11 cellular contexts compared by ENCODE assay signal in the genomic region with DNA sequence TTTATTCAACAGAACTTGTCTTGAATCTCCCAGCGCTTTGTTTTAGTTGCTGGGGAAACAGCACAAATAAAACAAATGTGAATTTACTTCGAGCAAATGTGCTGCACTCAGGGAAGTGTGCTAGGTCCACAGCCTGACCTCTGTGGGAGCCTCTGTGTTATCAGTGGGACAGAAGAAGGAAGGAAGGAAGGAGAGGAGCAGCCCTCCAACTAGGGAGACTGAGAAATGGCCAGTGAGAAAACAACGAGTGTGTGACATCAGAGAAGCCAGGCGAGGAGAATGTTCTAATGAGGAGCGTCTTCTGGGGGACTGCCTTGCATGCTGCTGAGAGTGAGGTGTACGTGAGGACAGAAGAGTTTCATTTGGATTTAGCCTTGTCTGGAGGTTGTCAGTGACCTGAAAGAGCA. TPM values are rescaled to one million over a fixed set of nuclear protein-coding genes. Genes with fewer than 3 reads are reported as not detected.
DNase-seq lines count a peak whose midpoint lies in the region; ATAC-seq and TF ChIP-seq lines count a peak whose summit lies in the region.
"Had no signal": no experiment of that assay in that cellular context is flagged by ENCODE, and none has a peak within 500 bp of the region (broad histone marks: within the 10 kb centered on the region; RNA-seq: fewer than 3 reads in every experiment).

No MANE protein-coding gene starts in this region.

- peak overlapping the region; percentile 2 for H3K27ac Mint-ChIP-seq in dendritic cell treated with granulocyte-macrophage colony-stimulating factor and Interleukin-4, amounts not matched to agents 40 ng/mL and 50 ng/mL, for 4 days

- no peak overlapping the region for H3K9ac ChIP-seq in mesendoderm (ENCODE audit: low read length)

- no peaks in the 10 kb centered on the region for H3K9me3 ChIP-seq in HEK293 (ENCODE audit: control insufficient read depth, insufficient read depth, low read depth, low read length)
- H3K9me3 ChIP-seq: ascending aorta had no signal

- H3K36me3 ChIP-seq in HEK293 (ENCODE audit: control insufficient read depth in 2 of 2, insufficient read depth in 1 of 2, low read length in 2 of 2) (no peaks in the 10 kb centered on the region), mesendoderm (ENCODE audit: control insufficient read depth, insufficient read depth, low read length) (no peaks in the 10 kb centered on the region)
- H3K36me3 ChIP-seq: ascending aorta had no signal

- no peak overlapping the region for H3K23ac ChIP-seq in mesendoderm (ENCODE audit: low read length)

- H3K79me2 ChIP-seq in mesendoderm (ENCODE audit: control insufficient read depth, insufficient read depth, low read length), result peaks cover 85% of the 10 kb centered on the region

- no peak for TF ChIP-seq CTCF in HEK293 (tag by site-specific recombination; IDR thresholded peaks at IDR 0.05)

- no peak overlapping the region for H3K4me2 ChIP-seq in mesendoderm (ENCODE audit: low read length)

- H2AK5ac ChIP-seq in mesendoderm (ENCODE audit: low read length), result no peak overlapping the region

- CTCF ChIA-PET in HEK293 (lab: Yijun Ruan, JAX), result interaction anchor here (0.9 kb wide), 1 partner anchor 9 kb away, joined by 3 read pairs; no protein-coding TSS in a partner anchor

- peaks cover 23% of the 10 kb centered on the region for H3K79me1 ChIP-seq in mesendoderm (ENCODE audit: low read length)

- H3K4ac ChIP-seq in mesendoderm (ENCODE audit: low read depth, low read length), result no peak overlapping the region

- H3K4me1 Mint-ChIP-seq in dendritic cell treated with granulocyte-macrophage colony-stimulating factor and Interleukin-4, amounts not matched to agents 40 ng/mL and 50 ng/mL, for 4 days (ENCODE audit: low read depth), result peaks cover 56% of the 10 kb centered on the region

- POLR2A ChIA-PET in HEK293 (lab: Yijun Ruan, JAX), result no interaction called here

- intact Hi-C loops in dendritic cell treated with granulocyte-macrophage colony-stimulating factor and Interleukin-4, amounts not matched to agents 40 ng/mL and 50 ng/mL, for 4 days (cut with micrococcal nuclease), result no loop called here

- no peaks in the 10 kb centered on the region for H3K27me3 ChIP-seq in mesendoderm (ENCODE audit: insufficient read depth, low read length, poor library complexity)
- H3K27me3 ChIP-seq: ascending aorta had no signal

- H3K18ac ChIP-seq in mesendoderm (ENCODE audit: low read length), result no peak overlapping the region

- H3K4me3 Mint-ChIP-seq in dendritic cell treated with granulocyte-macrophage colony-stimulating factor and Interleukin-4, amounts not matched to agents 40 ng/mL and 50 ng/mL, for 4 days, result no peak overlapping the region

- H3K27ac ChIP-seq in HEK293 (ENCODE audit: extremely low read depth, low read depth, low read length), result no peak overlapping the region
- H3K27ac ChIP-seq in mesendoderm (ENCODE audit: low read depth, low read length), result no peak overlapping the region
- H3K27ac ChIP-seq: ascending aorta, RWPE1 had no signal

- no CpG with 5 or more reads among the region's 6 CpGs for whole genome bisulfite sequencing in mesendoderm (ENCODE audit: extremely low coverage, insufficient coverage, low lambda C conversion rate)

- H4K5ac ChIP-seq in mesendoderm (ENCODE audit: low read length), result no peak overlapping the region

- H4K8ac ChIP-seq in mesendoderm (ENCODE audit: low read depth, low read length), result no peak overlapping the region

- H2BK15ac ChIP-seq in mesendoderm (replicated peaks; ENCODE audit: low read depth), result no peak overlapping the region

- no peak overlapping the region for H3K56ac ChIP-seq in mesendoderm (ENCODE audit: low read length)

- ATAC-seq in GM21367 (IDR thresholded peaks at IDR 0.05; ENCODE audit: unreplicated experiment) (no peak), HG03139 (IDR thresholded peaks at IDR 0.05; ENCODE audit: unreplicated experiment) (no peak)

- H3K4me1 ChIP-seq in HEK293 (ENCODE audit: control insufficient read depth, insufficient read depth, low read length) (peaks cover 18% of the 10 kb centered on the region), mesendoderm (ENCODE audit: control insufficient read depth, low read depth, low read length) (peaks cover 12% of the 10 kb centered on the region)

- no peak overlapping the region for H2BK120ac ChIP-seq in mesendoderm (ENCODE audit: low read depth, low read length)

- H3K4me3 ChIP-seq in HEK293 (ENCODE audit: low read depth, low read length) (no peak overlapping the region), mesendoderm (ENCODE audit: low read length) (no peak overlapping the region)
- H3K4me3 ChIP-seq: ascending aorta had no signal

- H2BK5ac ChIP-seq in mesendoderm (ENCODE audit: low read length), result no peak overlapping the region

- no peaks in the 10 kb centered on the region for H3K9me3 Mint-ChIP-seq in dendritic cell treated with granulocyte-macrophage colony-stimulating factor and Interleukin-4, amounts not matched to agents 40 ng/mL and 50 ng/mL, for 4 days

- H3K36me3 Mint-ChIP-seq in dendritic cell treated with granulocyte-macrophage colony-stimulating factor and Interleukin-4, amounts not matched to agents 40 ng/mL and 50 ng/mL, for 4 days (ENCODE audit: low read depth), result peaks cover 23% of the 10 kb centered on the region

- H3K27me3 Mint-ChIP-seq in dendritic cell treated with granulocyte-macrophage colony-stimulating factor and Interleukin-4, amounts not matched to agents 40 ng/mL and 50 ng/mL, for 4 days, result no peaks in the 10 kb centered on the region

- peak; percentile 18 for DNase-seq in AG08395 (ENCODE audit: low spot score)
- peak; percentile 44 for DNase-seq in mesendoderm
- no peak for DNase-seq in ecto neural progenitor cell (ENCODE audit: low spot score)
- DNase-seq in NCI-H345 treated with DMSO at 0.1 percent for 48 hours (lab: John Stamatoyannopoulos, UW; ENCODE audit: unreplicated experiment), result no peak
- DNase-seq: activated CD4-positive, alpha-beta T cell treated with anti-CD3 and anti-CD28 coated beads for 1 hour had no signal

TF ChIP-seq in HEK293, 187 proteins besides CTCF, POLR2A, EP300 and RAD21:
- TF ChIP-seq ZNF629 (tag by site-specific recombination; IDR thresholded peaks at IDR 0.05) (peak; percentile 59), REPIN1 (tag by site-specific recombination; IDR thresholded peaks at IDR 0.05; ENCODE audit: low read depth) (no peak), FEZF1 (tag by site-specific recombination; IDR thresholded peaks at IDR 0.05) (peak; percentile 82), ZNF571 (tag by site-specific recombination; IDR thresholded peaks at IDR 0.05) (no peak), ZNF610 (tag by site-specific recombination; IDR thresholded peaks at IDR 0.05; ENCODE audit: borderline replicate concordance) (peak; percentile 79; the same call in 1 of the 2 replicates), ZNF560 (tag by site-specific recombination; IDR thresholded peaks at IDR 0.05; ENCODE audit: borderline replicate concordance) (no peak), ZNF366 (tag by site-specific recombination; conservative IDR thresholded peaks at IDR 0.05) (0 out of 2 replicates have a peak, but pooled peaks have one; percentile 29), ZBTB17 (tag by site-specific recombination; IDR thresholded peaks at IDR 0.05) (peak; percentile 41; the same call in 1 of the 2 replicates)
- TF ChIP-seq, protein P1, sequence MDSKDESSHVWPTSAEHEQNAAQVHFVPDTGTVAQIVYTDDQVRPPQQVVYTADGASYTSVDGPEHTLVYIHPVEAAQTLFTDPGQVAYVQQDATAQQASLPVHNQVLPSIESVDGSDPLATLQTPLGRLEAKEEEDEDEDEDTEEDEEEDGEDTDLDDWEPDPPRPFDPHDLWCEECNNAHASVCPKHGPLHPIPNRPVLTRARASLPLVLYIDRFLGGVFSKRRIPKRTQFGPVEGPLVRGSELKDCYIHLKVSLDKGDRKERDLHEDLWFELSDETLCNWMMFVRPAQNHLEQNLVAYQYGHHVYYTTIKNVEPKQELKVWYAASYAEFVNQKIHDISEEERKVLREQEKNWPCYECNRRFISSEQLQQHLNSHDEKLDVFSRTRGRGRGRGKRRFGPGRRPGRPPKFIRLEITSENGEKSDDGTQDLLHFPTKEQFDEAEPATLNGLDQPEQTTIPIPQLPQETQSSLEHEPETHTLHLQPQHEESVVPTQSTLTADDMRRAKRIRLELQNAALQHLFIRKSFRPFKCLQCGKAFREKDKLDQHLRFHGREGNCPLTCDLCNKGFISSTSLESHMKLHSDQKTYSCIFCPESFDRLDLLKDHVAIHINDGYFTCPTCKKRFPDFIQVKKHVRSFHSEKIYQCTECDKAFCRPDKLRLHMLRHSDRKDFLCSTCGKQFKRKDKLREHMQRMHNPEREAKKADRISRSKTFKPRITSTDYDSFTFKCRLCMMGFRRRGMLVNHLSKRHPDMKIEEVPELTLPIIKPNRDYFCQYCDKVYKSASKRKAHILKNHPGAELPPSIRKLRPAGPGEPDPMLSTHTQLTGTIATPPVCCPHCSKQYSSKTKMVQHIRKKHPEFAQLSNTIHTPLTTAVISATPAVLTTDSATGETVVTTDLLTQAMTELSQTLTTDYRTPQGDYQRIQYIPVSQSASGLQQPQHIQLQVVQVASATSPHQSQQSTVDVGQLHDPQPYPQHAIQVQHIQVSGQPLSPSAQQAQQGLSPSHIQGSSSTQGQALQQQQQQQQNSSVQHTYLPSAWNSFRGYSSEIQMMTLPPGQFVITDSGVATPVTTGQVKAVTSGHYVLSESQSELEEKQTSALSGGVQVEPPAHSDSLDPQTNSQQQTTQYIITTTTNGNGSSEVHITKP (tag by site-specific recombination; IDR thresholded peaks at IDR 0.05), result peak; percentile 86

RNA-seq across cellular contexts. Expression of a gene that starts 42.7 kb away (rescaled TPM):
- polyA plus RNA-seq in mesendoderm (2013, experiment 1 of 2), result 92.3 TPM
- 93.3 TPM for polyA plus RNA-seq in mesendoderm (2013, experiment 2 of 2)

Comparison
In these comparisons a context has a peak if more than half of its experiments do, and no peak if none do; other contexts are left out.
1. DNase-seq: peak in AG08395 (single experiment) and mesendoderm (single experiment); none in ecto neural progenitor cell (single experiment) and NCI-H345 treated with DMSO at 0.1 percent for 48 hours (single experiment).